In the genomic region with DNA sequence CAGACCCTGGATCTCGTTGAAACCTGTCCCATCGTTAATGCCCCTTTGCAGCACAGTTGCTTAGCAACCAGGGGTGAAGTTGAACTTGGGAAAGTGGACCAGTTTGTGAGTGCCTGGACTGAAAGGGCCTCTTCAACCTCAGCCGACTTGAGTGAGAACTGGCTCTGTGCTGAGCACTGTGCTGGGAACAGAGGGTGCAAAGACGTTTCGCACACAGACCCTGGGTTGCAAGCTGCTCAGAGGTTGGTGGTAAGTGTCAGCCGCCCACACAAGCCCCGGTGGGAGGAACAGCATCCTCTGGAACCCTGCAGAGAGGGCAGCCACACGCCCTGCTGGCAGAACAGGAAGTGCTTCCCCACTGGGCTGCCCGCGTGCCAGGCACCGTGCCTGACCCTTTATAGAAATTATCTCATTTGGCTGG, we compare ENCODE assay signal across 9 cellular contexts.
A peak's percentile ranks its signal among the peaks of the same experiment; 100 is the strongest.
DNase-seq lines count a peak whose midpoint lies in the region; ATAC-seq lines count a peak whose summit lies in the region.
"Had no signal": no experiment of that assay in that cellular context is flagged by ENCODE, and none has a peak within 500 bp of the region (broad histone marks: within the 10 kb centered on the region; RNA-seq: fewer than 3 reads in every experiment).

No MANE protein-coding gene starts in this region.

- H3K27me3 Mint-ChIP-seq in activated CD4-positive, alpha-beta memory T cell treated with anti-CD3 and anti-CD28 coated beads, Interleukin-2, amount 10 ng/mL, durations not matched to agents 7 days and 5 days, result no peaks in the 10 kb centered on the region
- no peaks in the 10 kb centered on the region for H3K27me3 Mint-ChIP-seq in central memory CD8-positive, alpha-beta T cell

- peak; percentile 57 for ATAC-seq in central memory CD8-positive, alpha-beta T cell (replicated peaks; ENCODE audit: extremely low read depth, poor library complexity, severe bottlenecking)
- ATAC-seq in stimulated activated effector memory CD8-positive, alpha-beta T cell treated with anti-CD3 and anti-CD28 coated beads, Interleukin-12 subunit alpha, Interleukin-12 subunit beta, amount 100 ng/mL, for 72 hours, result peak; percentile 59
- ATAC-seq in HG03521 (IDR thresholded peaks at IDR 0.05; ENCODE audit: unreplicated experiment), result no peak
- ATAC-seq: A549 had no signal

- H3K27ac Mint-ChIP-seq in activated CD4-positive, alpha-beta memory T cell treated with anti-CD3 and anti-CD28 coated beads, Interleukin-2, amount 10 ng/mL, durations not matched to agents 7 days and 5 days, result peak overlapping the region; percentile 81
- peak overlapping the region; percentile 90 for H3K27ac Mint-ChIP-seq in central memory CD8-positive, alpha-beta T cell (ENCODE audit: low read depth)
- H3K27ac Mint-ChIP-seq in stimulated activated effector memory CD8-positive, alpha-beta T cell treated with anti-CD3 and anti-CD28 coated beads, Interleukin-12 subunit alpha, Interleukin-12 subunit beta, amount 100 ng/mL, for 72 hours, result peak overlapping the region; percentile 85

- H3K36me3 Mint-ChIP-seq in activated CD4-positive, alpha-beta memory T cell treated with anti-CD3 and anti-CD28 coated beads, Interleukin-2, amount 10 ng/mL, durations not matched to agents 7 days and 5 days (ENCODE audit: low read depth), result peaks cover 84% of the 10 kb centered on the region
- peaks cover 42% of the 10 kb centered on the region for H3K36me3 Mint-ChIP-seq in central memory CD8-positive, alpha-beta T cell (ENCODE audit: insufficient read depth)
- H3K36me3 Mint-ChIP-seq in stimulated activated effector memory CD8-positive, alpha-beta T cell treated with anti-CD3 and anti-CD28 coated beads, Interleukin-12 subunit alpha, Interleukin-12 subunit beta, amount 100 ng/mL, for 72 hours, result peaks cover 78% of the 10 kb centered on the region

- peaks cover 85% of the 10 kb centered on the region for H3K4me1 Mint-ChIP-seq in activated CD4-positive, alpha-beta memory T cell treated with anti-CD3 and anti-CD28 coated beads, Interleukin-2, amount 10 ng/mL, durations not matched to agents 7 days and 5 days
- H3K4me1 Mint-ChIP-seq in central memory CD8-positive, alpha-beta T cell, result peaks cover 63% of the 10 kb centered on the region
- H3K4me1 Mint-ChIP-seq in stimulated activated effector memory CD8-positive, alpha-beta T cell treated with anti-CD3 and anti-CD28 coated beads, Interleukin-12 subunit alpha, Interleukin-12 subunit beta, amount 100 ng/mL, for 72 hours, result peaks cover 81% of the 10 kb centered on the region

- CTCF ChIA-PET in activated CD4-positive, alpha-beta memory T cell treated with anti-CD3 and anti-CD28 coated beads, Interleukin-2, amount 10 ng/mL, durations not matched to agents 7 days and 5 days (lab: Charles Lee), result interaction anchor here (0.7 kb wide), 1 partner anchor 10 kb away, joined by 5 read pairs; no protein-coding TSS in a partner anchor

- H3K4me3 Mint-ChIP-seq in activated CD4-positive, alpha-beta memory T cell treated with anti-CD3 and anti-CD28 coated beads, Interleukin-2, amount 10 ng/mL, durations not matched to agents 7 days and 5 days, result peak overlapping the region; percentile 34
- peak overlapping the region; percentile 46 for H3K4me3 Mint-ChIP-seq in central memory CD8-positive, alpha-beta T cell
- peak overlapping the region; percentile 54 for H3K4me3 Mint-ChIP-seq in stimulated activated effector memory CD8-positive, alpha-beta T cell treated with anti-CD3 and anti-CD28 coated beads, Interleukin-12 subunit alpha, Interleukin-12 subunit beta, amount 100 ng/mL, for 72 hours

- DNase-seq in NCI-H748 (lab: John Stamatoyannopoulos, UW; ENCODE audit: unreplicated experiment) (peak; percentile 16), NCI-H748 treated with DMSO at 0.1 percent for 48 hours (lab: John Stamatoyannopoulos, UW) (no peak), NCI-H2196 treated with DMSO at 0.1 percent for 48 hours (lab: John Stamatoyannopoulos, UW; ENCODE audit: unreplicated experiment) (no peak)
- peak; percentile 69 for DNase-seq in activated CD4-positive, alpha-beta memory T cell treated with anti-CD3 and anti-CD28 coated beads, Interleukin-2, amount 10 ng/mL, durations not matched to agents 7 days and 5 days
- peak in 1 of 2 donors; percentile 19 for DNase-seq in central memory CD8-positive, alpha-beta T cell (ENCODE audit: low spot score in 2 of 2)
- DNase-seq in stimulated activated effector memory CD8-positive, alpha-beta T cell treated with anti-CD3 and anti-CD28 coated beads, Interleukin-12 subunit alpha, Interleukin-12 subunit beta, amount 100 ng/mL, for 72 hours (ENCODE audit: low spot score in 2 of 2), result peak in 1 of 2 donors; percentile 74
- DNase-seq in effector CD4-positive, alpha-beta T cell, result no peak

- peaks cover 18% of the 10 kb centered on the region for H3K9me3 Mint-ChIP-seq in activated CD4-positive, alpha-beta memory T cell treated with anti-CD3 and anti-CD28 coated beads, Interleukin-2, amount 10 ng/mL, durations not matched to agents 7 days and 5 days
- H3K9me3 Mint-ChIP-seq in central memory CD8-positive, alpha-beta T cell, result no peaks in the 10 kb centered on the region
- no peaks in the 10 kb centered on the region for H3K9me3 Mint-ChIP-seq in stimulated activated effector memory CD8-positive, alpha-beta T cell treated with anti-CD3 and anti-CD28 coated beads, Interleukin-12 subunit alpha, Interleukin-12 subunit beta, amount 100 ng/mL, for 72 hours

- POLR2A ChIA-PET in activated CD4-positive, alpha-beta memory T cell treated with anti-CD3 and anti-CD28 coated beads, Interleukin-2, amount 10 ng/mL, durations not matched to agents 7 days and 5 days (lab: Charles Lee), result interaction anchor here (0.9 to 1.4 kb wide), 3 partner anchors 13 to 90 kb away, joined by 3 to 4 read pairs (median 3); no protein-coding TSS in a partner anchor

Comparison
In these comparisons a context has a peak if more than half of its experiments do, and no peak if none do; other contexts are left out.
1. DNase-seq: peak in NCI-H748 (single experiment) and activated CD4-positive, alpha-beta memory T cell treated with anti-CD3 and anti-CD28 coated beads, Interleukin-2, amount 10 ng/mL, durations not matched to agents 7 days and 5 days (single experiment); none in NCI-H748 treated with DMSO at 0.1 percent for 48 hours (single experiment), NCI-H2196 treated with DMSO at 0.1 percent for 48 hours (single experiment) and effector CD4-positive, alpha-beta T cell (single experiment).
2. Peak in every context shown above with its lines, with median percentiles within 50 percentile points of each other: H3K27ac Mint-ChIP-seq and H3K4me3 Mint-ChIP-seq.